In the genomic region with DNA sequence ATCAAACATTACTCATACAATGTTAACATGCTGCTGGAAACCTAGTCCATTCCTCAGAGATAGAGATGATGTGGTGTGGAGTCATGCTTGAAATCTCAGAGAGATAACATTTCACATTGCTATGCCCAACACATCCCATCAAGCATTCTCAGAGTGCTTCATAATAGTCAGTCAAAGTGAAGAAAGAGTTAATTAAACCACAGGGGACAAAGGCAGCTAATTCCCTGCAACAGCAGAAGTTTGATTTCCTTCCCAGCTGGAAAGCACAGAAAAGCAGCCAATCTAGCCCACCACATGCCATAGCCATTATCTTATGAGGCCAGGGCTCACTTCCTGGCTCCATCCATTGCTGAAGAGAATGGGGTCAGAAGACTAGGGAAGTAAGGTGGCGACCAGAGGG, we compare ENCODE assay signal across 20 cellular contexts. TPM values are rescaled to one million over a fixed set of nuclear protein-coding genes. Genes with fewer than 3 reads are reported as not detected.
DNase-seq lines count a peak whose midpoint lies in the region; ATAC-seq and TF ChIP-seq lines count a peak whose summit lies in the region.
"Had no signal": no experiment of that assay in that cellular context is flagged by ENCODE, and none has a peak within 500 bp of the region (broad histone marks: within the 10 kb centered on the region; RNA-seq: fewer than 3 reads in every experiment).

No MANE protein-coding gene starts in this region.

- H3K9me3 ChIP-seq in right lobe of liver = no peaks in the 10 kb centered on the region
- H3K9me3 ChIP-seq: body of pancreas, sigmoid colon had no signal

- 0% methylated on average over 1 of the region's 1 CpG for WGBS in right lobe of liver (ENCODE audit: insufficient coverage, low coverage, low lambda C conversion rate, missing lambda C conversion rate)

- no peaks in the 10 kb centered on the region for H3K36me3 ChIP-seq in right lobe of liver
- H3K36me3 ChIP-seq: sigmoid colon had no signal

- no peak for TF ChIP-seq CTCF in right lobe of liver (IDR thresholded peaks at IDR 0.05)

- TF ChIP-seq POLR2A in right lobe of liver (IDR thresholded peaks at IDR 0.05) = no peak

- no peaks in the 10 kb centered on the region for H3K4me1 ChIP-seq in right lobe of liver
- H3K4me1 ChIP-seq: body of pancreas, sigmoid colon had no signal

- ATAC-seq in right lobe of liver = peak; percentile 21 to 43 (median 41)
- ATAC-seq: body of pancreas had no signal

- no peak overlapping the region for H3K27ac ChIP-seq in right lobe of liver
- H3K27ac ChIP-seq: body of pancreas, sigmoid colon had no signal

- intact Hi-C loops in right lobe of liver (cut with DNase I) = no loop called here

- H3K4me3 ChIP-seq in right lobe of liver = no peak overlapping the region
- H3K4me3 ChIP-seq: body of pancreas, sigmoid colon had no signal

- no peaks in the 10 kb centered on the region for H3K27me3 ChIP-seq in right lobe of liver
- H3K27me3 ChIP-seq: body of pancreas, sigmoid colon had no signal

- DNase-seq in A172 (ENCODE audit: low spot score) (peak; percentile 4), HS-27A (ENCODE audit: low read depth) (peak; percentile 23), astrocyte of the hippocampus (ENCODE audit: low read depth, low spot score) (peak; percentile 75), right lobe of liver (no peak), HuH-7 (ENCODE audit: low spot score) (no peak), AML-193 (lab: John Stamatoyannopoulos, UW) (no peak), SKM-1 treated with dmso at 0.1 percent for 144 hours (lab: John Stamatoyannopoulos, UW; ENCODE audit: unreplicated experiment) (no peak), NCI-H187 treated with DMSO at 0.1 percent for 48 hours (lab: John Stamatoyannopoulos, UW) (no peak)
- DNase-seq: ACHN; activated T-cell treated with anti-CD3 and anti-CD28 coated beads, Interleukin-2, amount 50 U/mL, for 24 hours; body of pancreas; HFFc6; hippocampal formation; kidney glomerular epithelial cell; NCI-H2029; NCI-H510A; occipital lobe; sigmoid colon; stimulated activated CD4-positive, alpha-beta T cell treated with anti-CD3 and anti-CD28 coated beads, Interleukin-2, amount 100 ng/mL, for 24 hours; T-helper 9 cell had no signal

RNA-seq across cellular contexts. Expression of gene KDR, which starts 8.9 kb away (rescaled TPM):
- total RNA-seq in A172 (2014; rRNA removed; shearing (Covaris generic)) = 0.05 and 0.22 TPM in 2 replicates
- 10 to 100 TPM in 4 of 6 experiments, 1 to 10 TPM in 2; 7.9 to 22.4 (median 11.7) TPM for total RNA-seq in right lobe of liver
- total RNA-seq: HFFc6 had no signal

Comparison
In these comparisons a context has a peak if more than half of its experiments do, and no peak if none do; other contexts are left out.
1. DNase-seq: peak in A172 (single experiment), HS-27A (single experiment) and astrocyte of the hippocampus (single experiment); none in right lobe of liver (0 of 3), HuH-7 (single experiment), AML-193 (0 of 2), SKM-1 treated with dmso at 0.1 percent for 144 hours (single experiment) and NCI-H187 treated with DMSO at 0.1 percent for 48 hours (single experiment).